Comparison of ENCODE assay signal across 1 cellular context in the genomic region with DNA sequence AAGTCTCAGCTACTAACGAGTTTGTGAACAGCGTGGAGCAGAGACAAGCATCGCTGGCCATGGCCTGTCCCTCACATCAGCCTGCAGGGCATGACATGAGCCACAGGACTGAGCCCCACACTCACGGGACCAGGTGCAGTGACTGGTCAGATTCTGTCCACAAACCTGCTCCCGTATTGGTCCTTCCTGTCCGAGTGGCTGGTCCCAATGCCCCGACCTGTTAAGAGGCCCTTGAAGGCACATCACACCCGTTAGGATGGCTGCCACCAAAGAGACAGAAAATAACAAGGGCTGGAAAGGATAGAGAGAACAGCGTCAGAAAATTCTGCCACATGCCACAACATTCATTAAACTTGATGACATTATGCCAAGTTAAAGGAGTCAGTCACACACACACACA.
TF ChIP-seq lines count a peak whose summit lies in the region.

No MANE protein-coding gene starts in this region.

TF ChIP-seq in neural cell, 6 proteins besides CTCF, POLR2A, EP300 and RAD21 (continued from another document):
- TF ChIP-seq, protein P1, sequence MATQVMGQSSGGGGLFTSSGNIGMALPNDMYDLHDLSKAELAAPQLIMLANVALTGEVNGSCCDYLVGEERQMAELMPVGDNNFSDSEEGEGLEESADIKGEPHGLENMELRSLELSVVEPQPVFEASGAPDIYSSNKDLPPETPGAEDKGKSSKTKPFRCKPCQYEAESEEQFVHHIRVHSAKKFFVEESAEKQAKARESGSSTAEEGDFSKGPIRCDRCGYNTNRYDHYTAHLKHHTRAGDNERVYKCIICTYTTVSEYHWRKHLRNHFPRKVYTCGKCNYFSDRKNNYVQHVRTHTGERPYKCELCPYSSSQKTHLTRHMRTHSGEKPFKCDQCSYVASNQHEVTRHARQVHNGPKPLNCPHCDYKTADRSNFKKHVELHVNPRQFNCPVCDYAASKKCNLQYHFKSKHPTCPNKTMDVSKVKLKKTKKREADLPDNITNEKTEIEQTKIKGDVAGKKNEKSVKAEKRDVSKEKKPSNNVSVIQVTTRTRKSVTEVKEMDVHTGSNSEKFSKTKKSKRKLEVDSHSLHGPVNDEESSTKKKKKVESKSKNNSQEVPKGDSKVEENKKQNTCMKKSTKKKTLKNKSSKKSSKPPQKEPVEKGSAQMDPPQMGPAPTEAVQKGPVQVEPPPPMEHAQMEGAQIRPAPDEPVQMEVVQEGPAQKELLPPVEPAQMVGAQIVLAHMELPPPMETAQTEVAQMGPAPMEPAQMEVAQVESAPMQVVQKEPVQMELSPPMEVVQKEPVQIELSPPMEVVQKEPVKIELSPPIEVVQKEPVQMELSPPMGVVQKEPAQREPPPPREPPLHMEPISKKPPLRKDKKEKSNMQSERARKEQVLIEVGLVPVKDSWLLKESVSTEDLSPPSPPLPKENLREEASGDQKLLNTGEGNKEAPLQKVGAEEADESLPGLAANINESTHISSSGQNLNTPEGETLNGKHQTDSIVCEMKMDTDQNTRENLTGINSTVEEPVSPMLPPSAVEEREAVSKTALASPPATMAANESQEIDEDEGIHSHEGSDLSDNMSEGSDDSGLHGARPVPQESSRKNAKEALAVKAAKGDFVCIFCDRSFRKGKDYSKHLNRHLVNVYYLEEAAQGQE (IDR thresholded peaks at IDR 0.05; ENCODE audit: borderline replicate concordance): no peak
